Comparison of ENCODE assay signal across 8 cellular contexts in genomic region chr17:45619983-45620382, GRCh38.
DNase-seq lines count a peak whose midpoint lies in the region; ATAC-seq, FAIRE-seq and TF ChIP-seq lines count a peak whose summit lies in the region.
"Not testable (repeated sequence)": the region's sequence is repeated elsewhere in the genome, so short reads cannot be mapped to it uniquely, and the experiment has no call there.

No MANE protein-coding gene starts in this region.

- not testable (repeated sequence) for H3K4me1 ChIP-seq in ascending aorta, heart right ventricle, pancreas

- TF ChIP-seq CTCF in ascending aorta (IDR thresholded peaks at IDR 0.05); heart right ventricle (IDR thresholded peaks at IDR 0.05); pancreas (IDR thresholded peaks at IDR 0.05): not testable (repeated sequence)

- ATAC-seq in GM21528 (IDR thresholded peaks at IDR 0.05; ENCODE audit: low FRiP score, unreplicated experiment): peak; percentile 98
- peak; percentile 96 for ATAC-seq in HG03457 (IDR thresholded peaks at IDR 0.05; ENCODE audit: unreplicated experiment)
- peak; percentile 90 to 100 (median 99) for ATAC-seq in heart right ventricle
- ATAC-seq in pancreas: peak; percentile 99 to 100 (median 100)

- H3K9me3 ChIP-seq in ascending aorta, heart right ventricle, pancreas: not testable (repeated sequence)

- FAIRE-seq in pancreas (lab: Jason Lieb, UNC): peak; percentile 13

- H3K27ac ChIP-seq in ascending aorta, heart right ventricle, pancreas: not testable (repeated sequence)

- intact Hi-C loops in ascending aorta (cut with DNase I); heart right ventricle (cut with DNase I); pancreas (cut with DNase I): not testable (repeated sequence)

- peak overlapping the region; percentile 77 to 81 for H3K4me3 ChIP-seq in ascending aorta
- H3K4me3 ChIP-seq in heart right ventricle: peak overlapping the region in 8 of 10 donors; percentile 47 to 76 (median 50)
- peak overlapping the region; percentile 12 to 57 (median 43) for H3K4me3 ChIP-seq in pancreas

- WGBS in heart right ventricle, 2 donors: 1% methylated on average over 12 to 15 of the region's 16 CpGs
- 0 to 1% methylated on average over 12 to 16 of the region's 16 CpGs for WGBS in pancreas, 2 donors

- not testable (repeated sequence) for H3K27me3 ChIP-seq in ascending aorta, heart right ventricle, pancreas

- DNase-seq in D341Med (ENCODE audit: low spot score) (peak; percentile 65), T-helper 22 cell (ENCODE audit: low read depth) (peak; percentile 74), ascending aorta (ENCODE audit: low spot score in 2 of 2) (peak; percentile 55 to 89), heart right ventricle (peak in 1 of 2 donors; percentile 83), pancreas (peak; percentile 68 to 92 (median 82))
- peak; percentile 75 to 77 for DNase-seq in stimulated activated CD8-positive, alpha-beta memory T cell treated with anti-CD3 and anti-CD28 coated beads, Interleukin-7, amount 100 ng/mL, for 4 hours (ENCODE audit: low read depth in 2 of 2)

- H3K36me3 ChIP-seq in ascending aorta, heart right ventricle, pancreas: not testable (repeated sequence)
